16 cellular contexts compared by ENCODE assay signal in genomic region chr13:39462456-39462855, GRCh38.
A peak's percentile ranks its signal among the peaks of the same experiment; 100 is the strongest.
DNase-seq lines count a peak whose midpoint lies in the region; ATAC-seq and TF ChIP-seq lines count a peak whose summit lies in the region.
"Had no signal": no experiment of that assay in that cellular context is flagged by ENCODE, and none has a peak within 500 bp of the region (broad histone marks: within the 10 kb centered on the region; RNA-seq: fewer than 3 reads in every experiment).

No MANE protein-coding gene starts in this region.

- H3K36me3 ChIP-seq in right atrium auricular region = no peaks in the 10 kb centered on the region
- H3K36me3 ChIP-seq in smooth muscle cell (ENCODE audit: low read depth) = no peaks in the 10 kb centered on the region
- H3K36me3 ChIP-seq in esophagus squamous epithelium = no peaks in the 10 kb centered on the region

- 73% methylated on average over 2 of the region's 2 CpGs for WGBS in smooth muscle cell (ENCODE audit: low lambda C conversion rate)
- 75 to 87% methylated on average over 2 of the region's 2 CpGs for WGBS in esophagus squamous epithelium, 2 donors

- ATAC-seq in GM19397 (IDR thresholded peaks at IDR 0.05; ENCODE audit: unreplicated experiment) = no peak
- ATAC-seq: GM12878, K562 had no signal

- H3K27me3 ChIP-seq in right atrium auricular region (no peaks in the 10 kb centered on the region), smooth muscle cell (ENCODE audit: low read depth) (no peaks in the 10 kb centered on the region), esophagus squamous epithelium (no peaks in the 10 kb centered on the region)

- peak overlapping the region; percentile 37 for H3K4me2 ChIP-seq in smooth muscle cell

- TF ChIP-seq CTCF in right atrium auricular region (IDR thresholded peaks at IDR 0.05) (no peak), smooth muscle cell (IDR thresholded peaks at IDR 0.05; ENCODE audit: borderline replicate concordance, insufficient read depth, poor library complexity, severe bottlenecking) (no peak), esophagus squamous epithelium (IDR thresholded peaks at IDR 0.05) (no peak)

- intact Hi-C loops in esophagus squamous epithelium (cut with DNase I) = no loop called here

- no peaks in the 10 kb centered on the region for H3K79me2 ChIP-seq in smooth muscle cell (ENCODE audit: low read depth)
- H3K79me2 ChIP-seq: parathyroid adenoma had no signal

- H3K27ac ChIP-seq in right atrium auricular region (peak overlapping the region; percentile 28 to 61), smooth muscle cell (ENCODE audit: low read depth) (peak overlapping the region; percentile 46), esophagus squamous epithelium (no peak overlapping the region)
- H3K27ac ChIP-seq: C4-2B, parathyroid adenoma had no signal

- H3K9me3 ChIP-seq in right atrium auricular region (no peaks in the 10 kb centered on the region), smooth muscle cell (replicated peaks; ENCODE audit: low read depth) (no peaks in the 10 kb centered on the region), esophagus squamous epithelium (no peaks in the 10 kb centered on the region)

- TF ChIP-seq POLR2A in esophagus squamous epithelium (IDR thresholded peaks at IDR 0.05) = no peak

- DNase-seq in NCI-H2029 (lab: John Stamatoyannopoulos, UW) = peak; percentile 16
- no peak for DNase-seq in NCI-H2029 treated with DMSO at 0.1 percent for 48 hours (lab: John Stamatoyannopoulos, UW)
- peak; percentile 61 for DNase-seq in astrocyte of the hippocampus (ENCODE audit: low read depth, low spot score)
- no peak for DNase-seq in right atrium auricular region (ENCODE audit: low spot score)
- no peak for DNase-seq in smooth muscle cell (lab: John Stamatoyannopoulos, UW; ENCODE audit: unreplicated experiment)
- no peak for DNase-seq in esophagus squamous epithelium (lab: John Stamatoyannopoulos, UW)
- DNase-seq in glomerular visceral epithelial cell (ENCODE audit: extremely low spot score) = no peak
- DNase-seq: 8988T; activated CD4-positive, alpha-beta memory T cell treated with anti-CD3 and anti-CD28 coated beads for 36 hours; endodermal cell; NCI-H1105 had no signal

- H3K4me1 ChIP-seq in right atrium auricular region = peaks cover 0 to 11% of the 10 kb centered on the region in 2 donors
- H3K4me1 ChIP-seq in smooth muscle cell (ENCODE audit: low read depth) = no peaks in the 10 kb centered on the region
- H3K4me1 ChIP-seq in esophagus squamous epithelium = no peaks in the 10 kb centered on the region
- H3K4me1 ChIP-seq: parathyroid adenoma had no signal

- no peak overlapping the region for H2AFZ ChIP-seq in smooth muscle cell (ENCODE audit: low read depth)
- H2AFZ ChIP-seq: parathyroid adenoma had no signal

- no peaks in the 10 kb centered on the region for H4K20me1 ChIP-seq in smooth muscle cell (ENCODE audit: low read depth)

- H3F3A ChIP-seq in smooth muscle cell (ENCODE audit: low read depth) = peaks cover 2% of the 10 kb centered on the region

- no peak overlapping the region for H3K4me3 ChIP-seq in right atrium auricular region
- H3K4me3 ChIP-seq in smooth muscle cell = no peak overlapping the region
- H3K4me3 ChIP-seq in esophagus squamous epithelium = no peak overlapping the region
- H3K4me3 ChIP-seq: GM12878, K562 had no signal

- no peak overlapping the region for H3K9ac ChIP-seq in smooth muscle cell (ENCODE audit: low read depth)
- H3K9ac ChIP-seq: parathyroid adenoma had no signal

Comparison
In these comparisons a context has a peak if more than half of its experiments do, and no peak if none do; other contexts are left out.
1. DNase-seq: peak in NCI-H2029 (single experiment) and astrocyte of the hippocampus (single experiment); none in NCI-H2029 treated with DMSO at 0.1 percent for 48 hours (single experiment), right atrium auricular region (single experiment), smooth muscle cell (single experiment), esophagus squamous epithelium (single experiment) and glomerular visceral epithelial cell (single experiment).
2. H3K27ac ChIP-seq: peak in right atrium auricular region (2 of 2) and smooth muscle cell (single experiment); none in esophagus squamous epithelium (0 of 4).